29 cellular contexts compared by ENCODE assay signal in the genomic region with DNA sequence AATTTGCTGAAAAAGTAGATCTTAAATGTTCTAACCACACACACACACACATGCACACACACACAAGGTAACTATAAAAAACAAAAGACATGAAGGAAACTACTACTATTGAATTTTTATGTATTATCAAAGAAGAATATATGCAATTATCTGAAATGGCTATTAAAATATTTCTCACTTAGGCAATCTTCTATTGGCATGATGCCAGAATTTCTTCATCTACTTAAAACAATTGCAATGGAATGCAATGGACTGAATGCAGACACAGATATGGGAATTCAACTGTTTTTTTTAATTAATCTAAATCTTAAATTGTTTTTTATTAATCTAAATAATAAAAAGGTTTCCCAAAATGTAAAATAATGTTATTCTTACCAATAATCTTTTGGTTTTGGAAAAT.
DNase-seq lines count a peak whose midpoint lies in the region; ATAC-seq and TF ChIP-seq lines count a peak whose summit lies in the region.
"Had no signal": no experiment of that assay in that cellular context is flagged by ENCODE, and none has a peak within 500 bp of the region (broad histone marks: within the 10 kb centered on the region; RNA-seq: fewer than 3 reads in every experiment).

No MANE protein-coding gene starts in this region.

- H3K9me3 ChIP-seq in breast epithelium: peaks cover 10% of the 10 kb centered on the region in 2 donors
- H3K9me3 ChIP-seq: neutrophil, psoas muscle, suprapubic skin had no signal

- CTCF ChIA-PET in MCF 10A (lab: Yijun Ruan, JAX): interaction anchor here (1.3 to 2.1 kb wide), 2 partner anchors 24 to 197 kb away, joined by 3 to 8 read pairs; no protein-coding TSS in a partner anchor
- CTCF ChIA-PET in T-cell (lab: Charles Lee): interaction anchor here in 1 of 2 donors (1.0 kb wide), 1 partner anchor 14 kb away, joined by 4 read pairs; no protein-coding TSS in a partner anchor

- TF ChIP-seq CTCF in MCF 10A (IDR thresholded peaks at IDR 0.05; ENCODE audit: unreplicated experiment): no peak
- TF ChIP-seq CTCF in breast epithelium (IDR thresholded peaks at IDR 0.05): no peak
- TF ChIP-seq CTCF in brain microvascular endothelial cell (IDR thresholded peaks at IDR 0.05; ENCODE audit: low read depth, low read length, missing control alignments): no peak
- no peak for TF ChIP-seq CTCF in fibroblast of the aortic adventitia (IDR thresholded peaks at IDR 0.05; ENCODE audit: insufficient read depth, low read length)
- TF ChIP-seq CTCF in dorsolateral prefrontal cortex (IDR thresholded peaks at IDR 0.05 in 54 of 56, conservative IDR thresholded peaks at IDR 0.05 in 2 of 56; ENCODE audit: low read depth in 1 of 56, partially characterized antibody in 56 of 56): no peak

- no peaks in the 10 kb centered on the region for H3K36me3 Mint-ChIP-seq in MCF 10A (ENCODE audit: insufficient read depth, unreplicated experiment)
- H3K36me3 Mint-ChIP-seq in stimulated activated memory B cell treated with anti-CD40 and anti-IgM and Interleukin-4, amounts not matched to agents 10 μg/mL and 1 μg/mL and 100 μg/mL, for 72 hours: no peaks in the 10 kb centered on the region
- peaks cover 2% of the 10 kb centered on the region for H3K36me3 Mint-ChIP-seq in T-cell
- H3K36me3 Mint-ChIP-seq: stimulated activated effector memory CD8-positive, alpha-beta T cell treated with anti-CD3 and anti-CD28 coated beads, Interleukin-12 subunit alpha, Interleukin-12 subunit beta, amount 100 ng/mL, for 72 hours had no signal

- POLR2A ChIA-PET in MCF 10A (lab: Yijun Ruan, JAX): interaction anchor here (0.7 to 1.2 kb wide), 2 partner anchors 12 to 350 kb away, joined by 3 read pairs; no protein-coding TSS in a partner anchor
- POLR2A ChIA-PET in T-cell (lab: Charles Lee): no interaction called here

- intact Hi-C loops in MCF 10A (cut with micrococcal nuclease) (no loop called here), breast epithelium (cut with DNase I; ENCODE audit: low total_unique reads) (no loop called here), dorsolateral prefrontal cortex (cut with DNase I) (no loop called here)

- H3K27ac Mint-ChIP-seq in MCF 10A (ENCODE audit: low read depth, unreplicated experiment) (no peak overlapping the region), T-cell (no peak overlapping the region)
- H3K27ac Mint-ChIP-seq in stimulated activated memory B cell treated with anti-CD40 and anti-IgM and Interleukin-4, amounts not matched to agents 10 μg/mL and 1 μg/mL and 100 μg/mL, for 72 hours: no peak overlapping the region
- H3K27ac Mint-ChIP-seq: activated CD8-positive, alpha-beta T cell treated with anti-CD3 and anti-CD28 coated beads for 36 hours; activated naive CD8-positive, alpha-beta T cell treated with anti-CD3 and anti-CD28 coated beads, Interleukin-2, amount 50 U/mL, for 24 hours; H9; stimulated activated effector memory CD8-positive, alpha-beta T cell treated with anti-CD3 and anti-CD28 coated beads, Interleukin-12 subunit alpha, Interleukin-12 subunit beta, amount 100 ng/mL, for 72 hours had no signal

- TF ChIP-seq POLR2A in breast epithelium (IDR thresholded peaks at IDR 0.05): no peak

- no peaks in the 10 kb centered on the region for H3K27me3 Mint-ChIP-seq in MCF 10A (ENCODE audit: insufficient read depth, unreplicated experiment)
- H3K27me3 Mint-ChIP-seq in stimulated activated memory B cell treated with anti-CD40 and anti-IgM and Interleukin-4, amounts not matched to agents 10 μg/mL and 1 μg/mL and 100 μg/mL, for 72 hours: no peaks in the 10 kb centered on the region
- no peaks in the 10 kb centered on the region for H3K27me3 Mint-ChIP-seq in T-cell
- H3K27me3 Mint-ChIP-seq: activated CD8-positive, alpha-beta T cell treated with anti-CD3 and anti-CD28 coated beads for 36 hours; activated naive CD8-positive, alpha-beta T cell treated with anti-CD3 and anti-CD28 coated beads, Interleukin-2, amount 50 U/mL, for 24 hours had no signal

- BruUV-seq in MCF 10A (replicated peaks; lab: Mats Ljungman, UMichigan): no TSS peak

- no peaks in the 10 kb centered on the region for H3K4me1 ChIP-seq in breast epithelium
- H3K4me1 ChIP-seq: BLaER1, psoas muscle had no signal

- H3K4me1 Mint-ChIP-seq in MCF 10A (ENCODE audit: insufficient read depth, unreplicated experiment) (peaks cover 12% of the 10 kb centered on the region), T-cell (peaks cover 7 to 12% (median 10%) of the 10 kb centered on the region in 3 donors)
- no peaks in the 10 kb centered on the region for H3K4me1 Mint-ChIP-seq in stimulated activated memory B cell treated with anti-CD40 and anti-IgM and Interleukin-4, amounts not matched to agents 10 μg/mL and 1 μg/mL and 100 μg/mL, for 72 hours

- no peaks in the 10 kb centered on the region for H3K9me3 Mint-ChIP-seq in MCF 10A (ENCODE audit: unreplicated experiment)
- peaks cover 4% of the 10 kb centered on the region for H3K9me3 Mint-ChIP-seq in stimulated activated memory B cell treated with anti-CD40 and anti-IgM and Interleukin-4, amounts not matched to agents 10 μg/mL and 1 μg/mL and 100 μg/mL, for 72 hours
- H3K9me3 Mint-ChIP-seq in T-cell: peaks cover 4 to 28% (median 18%) of the 10 kb centered on the region in 3 donors
- H3K9me3 Mint-ChIP-seq: H9 had no signal

- in situ Hi-C loops in brain microvascular endothelial cell (cut with HindIII; ENCODE audit: low pct_ligation_motif_present, low sequenced_read_pairs): no loop called here

- H3K27me3 ChIP-seq in breast epithelium (no peaks in the 10 kb centered on the region), brain microvascular endothelial cell (replicated peaks) (no peaks in the 10 kb centered on the region), dorsolateral prefrontal cortex (no peaks in the 10 kb centered on the region)
- H3K27me3 ChIP-seq: BLaER1, heart right ventricle, neutrophil, suprapubic skin had no signal

- no peak for ATAC-seq in stimulated activated memory B cell treated with anti-CD40 and anti-IgM and Interleukin-4, amounts not matched to agents 10 μg/mL and 1 μg/mL and 100 μg/mL, for 72 hours
- no peak for ATAC-seq in T-cell (replicated peaks in 1 of 4)
- ATAC-seq in HG03097 (IDR thresholded peaks at IDR 0.05; ENCODE audit: low FRiP score, unreplicated experiment): no peak
- ATAC-seq: activated CD8-positive, alpha-beta T cell treated with anti-CD3 and anti-CD28 coated beads for 36 hours; activated naive CD8-positive, alpha-beta T cell treated with anti-CD3 and anti-CD28 coated beads, Interleukin-2, amount 50 U/mL, for 24 hours; heart right ventricle; left lobe of liver; psoas muscle had no signal

- DNase-seq in MCF 10A (ENCODE audit: unreplicated experiment) (peak; percentile 41), breast epithelium (ENCODE audit: low spot score in 2 of 2) (no peak), brain microvascular endothelial cell (no peak), fibroblast of the aortic adventitia (ENCODE audit: low read depth) (peak; percentile 61), T-cell (no peak), dorsolateral prefrontal cortex (no peak)
- DNase-seq: ACHN; activated gamma-delta T cell; activated naive CD8-positive, alpha-beta T cell treated with anti-CD3 and anti-CD28 coated beads, Interleukin-2, amount 50 U/mL, for 24 hours; H9; heart right ventricle; NCI-H1105 treated with DMSO at 0.1 percent for 48 hours; NCI-H2029; NCI-H446; PC-9; psoas muscle; Right ventricle myocardium superior; T1000 had no signal

- H3K4me3 ChIP-seq in breast epithelium (no peak overlapping the region), brain microvascular endothelial cell (ENCODE audit: low read depth, low read length) (no peak overlapping the region), fibroblast of the aortic adventitia (ENCODE audit: low read depth, low read length) (no peak overlapping the region), dorsolateral prefrontal cortex (no peak overlapping the region)
- H3K4me3 ChIP-seq: BLaER1, coronary artery, heart right ventricle, PC-9, psoas muscle, smooth muscle cell, suprapubic skin had no signal

- H3K36me3 ChIP-seq in breast epithelium (no peaks in the 10 kb centered on the region), brain microvascular endothelial cell (replicated peaks) (no peaks in the 10 kb centered on the region)
- H3K36me3 ChIP-seq: BLaER1, heart right ventricle, neutrophil, suprapubic skin had no signal

- H3K4me3 Mint-ChIP-seq in MCF 10A (ENCODE audit: unreplicated experiment) (no peak overlapping the region), T-cell (no peak overlapping the region)
- no peak overlapping the region for H3K4me3 Mint-ChIP-seq in stimulated activated memory B cell treated with anti-CD40 and anti-IgM and Interleukin-4, amounts not matched to agents 10 μg/mL and 1 μg/mL and 100 μg/mL, for 72 hours
- H3K4me3 Mint-ChIP-seq: activated CD8-positive, alpha-beta T cell treated with anti-CD3 and anti-CD28 coated beads for 36 hours; activated naive CD8-positive, alpha-beta T cell treated with anti-CD3 and anti-CD28 coated beads, Interleukin-2, amount 50 U/mL, for 24 hours; H9; stimulated activated effector memory CD8-positive, alpha-beta T cell treated with anti-CD3 and anti-CD28 coated beads, Interleukin-12 subunit alpha, Interleukin-12 subunit beta, amount 100 ng/mL, for 72 hours had no signal

- H3K27ac ChIP-seq in breast epithelium (no peak overlapping the region), brain microvascular endothelial cell (peak overlapping the region; percentile 70), dorsolateral prefrontal cortex (no peak overlapping the region)
- H3K27ac ChIP-seq: BLaER1, coronary artery, heart right ventricle, HL-60, neutrophil, PC-9, psoas muscle, suprapubic skin had no signal

Comparison
In these comparisons a context has a peak if more than half of its experiments do, and no peak if none do; other contexts are left out.
1. DNase-seq: peak in MCF 10A (single experiment) and fibroblast of the aortic adventitia (single experiment); none in breast epithelium (0 of 2), brain microvascular endothelial cell (single experiment), T-cell (0 of 34) and dorsolateral prefrontal cortex (0 of 10).